1 cellular context compared by ENCODE assay signal in genomic region chr1:67464741-67465140, GRCh38.
TF ChIP-seq lines count a peak whose summit lies in the region.

No MANE protein-coding gene starts in this region.

TF ChIP-seq in neural cell, 6 proteins besides CTCF, POLR2A, EP300 and RAD21 (continued from another document):
- no peak for TF ChIP-seq REST (IDR thresholded peaks at IDR 0.05; ENCODE audit: borderline replicate concordance)
- TF ChIP-seq SMC3 (conservative IDR thresholded peaks at IDR 0.05; ENCODE audit: poor library complexity) = no peak
- TF ChIP-seq MXI1 (conservative IDR thresholded peaks at IDR 0.05; ENCODE audit: poor library complexity, severe bottlenecking) = no peak
- TF ChIP-seq TAF1 (IDR thresholded peaks at IDR 0.05; ENCODE audit: low read depth) = no peak
